Comparison of ENCODE assay signal across 19 cellular contexts in genomic region chr6:87654117-87654516, GRCh38.
"Had no signal": no experiment of that assay in that cellular context is flagged by ENCODE, and none has a peak within 500 bp of the region (broad histone marks: within the 10 kb centered on the region; RNA-seq: fewer than 3 reads in every experiment).

No MANE protein-coding gene starts in this region.

- H3K27ac Mint-ChIP-seq: activated naive CD8-positive, alpha-beta T cell treated with anti-CD3 and anti-CD28 coated beads for 36 hours; nephron progenitor cell; stimulated activated memory B cell treated with anti-CD40 and anti-IgM and Interleukin-4, amounts not matched to agents 10 μg/mL and 1 μg/mL and 100 μg/mL, for 72 hours had no signal

- H3K9me3 Mint-ChIP-seq: activated naive CD8-positive, alpha-beta T cell treated with anti-CD3 and anti-CD28 coated beads for 36 hours; nephron progenitor cell; stimulated activated memory B cell treated with anti-CD40 and anti-IgM and Interleukin-4, amounts not matched to agents 10 μg/mL and 1 μg/mL and 100 μg/mL, for 72 hours had no signal

- H3K27ac ChIP-seq: cardiac muscle cell, dorsolateral prefrontal cortex, left lung, testis, upper lobe of left lung had no signal

- H3K4me1 Mint-ChIP-seq: nephron progenitor cell; stimulated activated memory B cell treated with anti-CD40 and anti-IgM and Interleukin-4, amounts not matched to agents 10 μg/mL and 1 μg/mL and 100 μg/mL, for 72 hours had no signal

- H3K9me3 ChIP-seq: left lung, spleen, testis, upper lobe of left lung had no signal

- ATAC-seq: left lung; stimulated activated memory B cell treated with anti-CD40 and anti-IgM and Interleukin-4, amounts not matched to agents 10 μg/mL and 1 μg/mL and 100 μg/mL, for 72 hours had no signal

- FAIRE-seq: kidney, TTC549 had no signal

- H3K4me3 Mint-ChIP-seq: activated naive CD8-positive, alpha-beta T cell treated with anti-CD3 and anti-CD28 coated beads for 36 hours; nephron progenitor cell; stimulated activated memory B cell treated with anti-CD40 and anti-IgM and Interleukin-4, amounts not matched to agents 10 μg/mL and 1 μg/mL and 100 μg/mL, for 72 hours had no signal

- DNase-seq: activated CD4-positive, alpha-beta T cell treated with anti-CD3 and anti-CD28 coated beads for 4 hours; activated CD8-positive, alpha-beta memory T cell treated with anti-CD3 and anti-CD28 coated beads, Interleukin-2, amount 50 U/mL, for 4 hours; activated naive CD4-positive, alpha-beta T cell; activated naive CD8-positive, alpha-beta T cell treated with anti-CD3 and anti-CD28 coated beads for 36 hours; amygdala; dorsolateral prefrontal cortex; kidney; left lung; mammary epithelial cell; nephron progenitor cell; occipital lobe; retina; spleen; stimulated activated CD4-positive, alpha-beta T cell treated with anti-CD3 and anti-CD28 coated beads, Interleukin-4, amount 100 ng/mL, for 4 hours; testis; upper lobe of left lung had no signal

- H3K4me3 ChIP-seq: cardiac muscle cell, dorsolateral prefrontal cortex, left lung, spleen, testis, upper lobe of left lung had no signal

- H3K27me3 ChIP-seq: cardiac muscle cell, dorsolateral prefrontal cortex, left lung, spleen, testis, upper lobe of left lung had no signal

- H3K4me1 ChIP-seq: left lung, upper lobe of left lung had no signal

- H3K27me3 Mint-ChIP-seq: activated naive CD8-positive, alpha-beta T cell treated with anti-CD3 and anti-CD28 coated beads for 36 hours; stimulated activated memory B cell treated with anti-CD40 and anti-IgM and Interleukin-4, amounts not matched to agents 10 μg/mL and 1 μg/mL and 100 μg/mL, for 72 hours had no signal
